14 cellular contexts compared by ENCODE assay signal in genomic region chr4:109276482-109277095, GRCh38. TPM values are rescaled to one million over a fixed set of nuclear protein-coding genes. Genes with fewer than 3 reads are reported as not detected.
DNase-seq lines count a peak whose midpoint lies in the region; ATAC-seq lines count a peak whose summit lies in the region.
"Had no signal": no experiment of that assay in that cellular context is flagged by ENCODE, and none has a peak within 500 bp of the region (broad histone marks: within the 10 kb centered on the region; RNA-seq: fewer than 3 reads in every experiment).

No MANE protein-coding gene starts in this region.

- peak overlapping the region in 1 of 2 donors; percentile 44 for H3K4me3 Mint-ChIP-seq in activated T-cell treated with anti-CD3 and anti-CD28 coated beads, Interleukin-2, amount 50 U/mL, for 72 hours
- H3K4me3 Mint-ChIP-seq in effector memory CD8-positive, alpha-beta T cell, result no peak overlapping the region
- H3K4me3 Mint-ChIP-seq: CD8-positive, alpha-beta memory T cell; memory B cell had no signal

- peak; percentile 61 for ATAC-seq in GM18873 (IDR thresholded peaks at IDR 0.05; ENCODE audit: low FRiP score, unreplicated experiment)
- ATAC-seq in GM21447 (IDR thresholded peaks at IDR 0.05; ENCODE audit: unreplicated experiment), result peak; percentile 72
- peak; percentile 64 for ATAC-seq in HG03095 (IDR thresholded peaks at IDR 0.05; ENCODE audit: unreplicated experiment)
- peak; percentile 99 for ATAC-seq in activated T-cell treated with anti-CD3 and anti-CD28 coated beads, Interleukin-2, amount 50 U/mL, for 72 hours (replicated peaks in 1 of 2)
- no peak for ATAC-seq in effector memory CD8-positive, alpha-beta T cell (replicated peaks)
- ATAC-seq: psoas muscle had no signal

- peaks cover 24% of the 10 kb centered on the region for H3K27me3 Mint-ChIP-seq in activated T-cell treated with anti-CD3 and anti-CD28 coated beads, Interleukin-2, amount 50 U/mL, for 72 hours (ENCODE audit: low read depth)
- H3K27me3 Mint-ChIP-seq in effector memory CD8-positive, alpha-beta T cell, result peaks cover 10 to 42% of the 10 kb centered on the region in 2 donors

- no peaks in the 10 kb centered on the region for H3K9me3 Mint-ChIP-seq in activated T-cell treated with anti-CD3 and anti-CD28 coated beads, Interleukin-2, amount 50 U/mL, for 72 hours
- H3K9me3 Mint-ChIP-seq in effector memory CD8-positive, alpha-beta T cell, result no peaks in the 10 kb centered on the region
- H3K9me3 Mint-ChIP-seq: CD8-positive, alpha-beta memory T cell; memory B cell had no signal

- peak; percentile 28 to 31 for DNase-seq in activated T-cell treated with anti-CD3 and anti-CD28 coated beads, Interleukin-2, amount 50 U/mL, for 72 hours
- DNase-seq in cerebellar nuclear complex (lab: John Stamatoyannopoulos, UW), result no peak
- DNase-seq in NCI-H187 (lab: John Stamatoyannopoulos, UW), result no peak
- DNase-seq in NCI-H2029 (lab: John Stamatoyannopoulos, UW), result no peak
- DNase-seq in effector memory CD8-positive, alpha-beta T cell, result no peak
- DNase-seq: CD8-positive, alpha-beta memory T cell; NCI-H2227 treated with DMSO at 0.1 percent for 48 hours; psoas muscle; SHP77; testis had no signal

- H3K36me3 Mint-ChIP-seq in activated T-cell treated with anti-CD3 and anti-CD28 coated beads, Interleukin-2, amount 50 U/mL, for 72 hours (ENCODE audit: insufficient read depth in 2 of 2), result no peaks in the 10 kb centered on the region
- no peaks in the 10 kb centered on the region for H3K36me3 Mint-ChIP-seq in effector memory CD8-positive, alpha-beta T cell (ENCODE audit: insufficient read depth)
- H3K36me3 Mint-ChIP-seq: CD8-positive, alpha-beta memory T cell; memory B cell had no signal

- H3K4me1 Mint-ChIP-seq in activated T-cell treated with anti-CD3 and anti-CD28 coated beads, Interleukin-2, amount 50 U/mL, for 72 hours (ENCODE audit: low read depth), result peaks cover 32% of the 10 kb centered on the region
- H3K4me1 Mint-ChIP-seq in effector memory CD8-positive, alpha-beta T cell (ENCODE audit: low read depth in 2 of 2), result no peaks in the 10 kb centered on the region
- H3K4me1 Mint-ChIP-seq: CD8-positive, alpha-beta memory T cell; memory B cell had no signal

- H3K27ac Mint-ChIP-seq in activated T-cell treated with anti-CD3 and anti-CD28 coated beads, Interleukin-2, amount 50 U/mL, for 72 hours, result peak overlapping the region; percentile 55
- H3K27ac Mint-ChIP-seq in effector memory CD8-positive, alpha-beta T cell, result no peak overlapping the region
- H3K27ac Mint-ChIP-seq: CD8-positive, alpha-beta memory T cell; memory B cell had no signal

RNA-seq across cellular contexts. Expression of gene COL25A1, which starts 25.9 kb away (rescaled TPM):
- total RNA-seq in activated T-cell treated with anti-CD3 and anti-CD28 coated beads, Interleukin-2, amount 50 U/mL, for 72 hours, result under 1 TPM; 0.05 to 0.14 TPM
- total RNA-seq: CD8-positive, alpha-beta memory T cell had no signal

Comparison
In these comparisons a context has a peak if more than half of its experiments do, and no peak if none do; other contexts are left out.
1. DNase-seq: peak in activated T-cell treated with anti-CD3 and anti-CD28 coated beads, Interleukin-2, amount 50 U/mL, for 72 hours (2 of 2); none in cerebellar nuclear complex (0 of 2), NCI-H187 (0 of 2), NCI-H2029 (single experiment) and effector memory CD8-positive, alpha-beta T cell (0 of 3).